11 cellular contexts compared by ENCODE assay signal in the genomic region with DNA sequence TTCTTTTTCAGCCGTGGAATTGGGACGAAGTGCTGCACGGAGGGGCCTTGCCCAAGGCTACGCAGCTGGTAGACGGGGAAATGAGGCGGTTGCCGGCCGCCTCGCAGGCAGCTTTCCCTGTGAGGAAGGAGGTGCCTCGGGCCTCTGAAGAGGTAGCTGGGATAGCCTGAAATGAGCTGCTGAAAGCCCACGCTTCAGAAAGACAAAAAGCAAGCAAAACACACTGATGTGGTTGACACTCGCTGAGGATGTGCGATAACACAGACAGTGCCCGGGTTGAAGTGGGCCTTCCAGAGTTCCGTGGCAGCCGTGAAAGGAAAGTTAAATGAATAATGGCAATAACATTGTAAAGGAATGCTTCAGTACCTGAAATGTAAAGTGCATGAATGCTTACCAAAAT. TPM values are rescaled to one million over a fixed set of nuclear protein-coding genes. Genes with fewer than 3 reads are reported as not detected.
A peak's percentile ranks its signal among the peaks of the same experiment; 100 is the strongest.
DNase-seq lines count a peak whose midpoint lies in the region; ATAC-seq, FAIRE-seq and TF ChIP-seq lines count a peak whose summit lies in the region.
"Had no signal": no experiment of that assay in that cellular context is flagged by ENCODE, and none has a peak within 500 bp of the region (broad histone marks: within the 10 kb centered on the region; RNA-seq: fewer than 3 reads in every experiment).

No MANE protein-coding gene starts in this region.

- H3K4me3 ChIP-seq in small intestine (ENCODE audit: low read depth in 1 of 2, low read length in 2 of 2): no peak overlapping the region

- H3K27ac Mint-ChIP-seq in activated CD4-positive, alpha-beta T cell treated with anti-CD3 and anti-CD28 coated beads for 36 hours: peak overlapping the region; percentile 95
- H3K27ac Mint-ChIP-seq in activated T-helper 2 cell treated with anti-CD3 and anti-CD28 coated beads, Interferon-gamma antibody, Interleukin-2, Interleukin-4, amounts not matched to agents 10 μg/mL and 5 μg/mL and 100 μg/mL, durations not matched to agents 14 hours and 24 hours and 36 hours: peak overlapping the region; percentile 43
- H3K27ac Mint-ChIP-seq in natural killer cell: peak overlapping the region; percentile 96 to 98
- peak overlapping the region; percentile 89 for H3K27ac Mint-ChIP-seq in stimulated activated effector memory CD8-positive, alpha-beta T cell treated with anti-CD3 and anti-CD28 coated beads, Interleukin-12 subunit alpha, Interleukin-12 subunit beta, amount 100 ng/mL, for 72 hours

- no peaks in the 10 kb centered on the region for H3K9me3 ChIP-seq in small intestine (ENCODE audit: control insufficient read depth, low read depth)
- H3K9me3 ChIP-seq: Caco-2 had no signal

- CTCF ChIA-PET in activated CD4-positive, alpha-beta T cell treated with anti-CD3 and anti-CD28 coated beads for 36 hours (lab: Charles Lee): interaction anchor here (0.6 to 9.6 kb wide), 12 partner anchors 9 to 375 kb away, joined by 3 to 98 read pairs (median 4); no protein-coding TSS in a partner anchor

- H3K4me1 ChIP-seq in small intestine (ENCODE audit: control insufficient read depth in 2 of 2, insufficient read depth in 1 of 2, low read depth in 1 of 2, low read length in 1 of 2): no peaks in the 10 kb centered on the region
- H3K4me1 ChIP-seq: Caco-2 had no signal

- no peaks in the 10 kb centered on the region for H3K36me3 ChIP-seq in small intestine (ENCODE audit: control insufficient read depth in 2 of 2, insufficient read depth in 2 of 2, low read length in 2 of 2)

- DNase-seq in activated CD4-positive, alpha-beta T cell treated with anti-CD3 and anti-CD28 coated beads for 36 hours: peak; percentile 68
- DNase-seq in activated T-helper 2 cell treated with anti-CD3 and anti-CD28 coated beads, Interferon-gamma antibody, Interleukin-2, Interleukin-4, amounts not matched to agents 10 μg/mL and 5 μg/mL and 100 μg/mL, durations not matched to agents 14 hours and 24 hours and 36 hours (ENCODE audit: low spot score): peak; percentile 15
- DNase-seq in natural killer cell: peak; percentile 53
- no peak for DNase-seq in stimulated activated effector memory CD8-positive, alpha-beta T cell treated with anti-CD3 and anti-CD28 coated beads, Interleukin-12 subunit alpha, Interleukin-12 subunit beta, amount 100 ng/mL, for 72 hours (ENCODE audit: low spot score in 2 of 2)
- DNase-seq in cardiac septum (ENCODE audit: low spot score): no peak
- DNase-seq in small intestine: no peak
- no peak for DNase-seq in NCI-H146 (lab: John Stamatoyannopoulos, UW)
- no peak for DNase-seq in NCI-H2029 (lab: John Stamatoyannopoulos, UW)
- DNase-seq: Caco-2, kidney glomerular epithelial cell, NCI-H345 had no signal

- H3K27me3 ChIP-seq in small intestine (ENCODE audit: control insufficient read depth in 2 of 2, insufficient read depth in 2 of 2, low read length in 2 of 2): no peaks in the 10 kb centered on the region

- H3K4me3 Mint-ChIP-seq in activated CD4-positive, alpha-beta T cell treated with anti-CD3 and anti-CD28 coated beads for 36 hours: peak overlapping the region; percentile 69
- H3K4me3 Mint-ChIP-seq in activated T-helper 2 cell treated with anti-CD3 and anti-CD28 coated beads, Interferon-gamma antibody, Interleukin-2, Interleukin-4, amounts not matched to agents 10 μg/mL and 5 μg/mL and 100 μg/mL, durations not matched to agents 14 hours and 24 hours and 36 hours (ENCODE audit: low read depth): peak overlapping the region; percentile 47
- peak overlapping the region; percentile 82 for H3K4me3 Mint-ChIP-seq in natural killer cell
- peak overlapping the region; percentile 72 for H3K4me3 Mint-ChIP-seq in stimulated activated effector memory CD8-positive, alpha-beta T cell treated with anti-CD3 and anti-CD28 coated beads, Interleukin-12 subunit alpha, Interleukin-12 subunit beta, amount 100 ng/mL, for 72 hours

- TF ChIP-seq CTCF in natural killer cell (IDR thresholded peaks at IDR 0.05): no peak

- WGBS in small intestine, 3 donors: 76 to 88% (median 86%) methylated on average over 16 of the region's 16 CpGs

- H3K27ac ChIP-seq in small intestine (ENCODE audit: low read depth in 1 of 2, low read length in 1 of 2): no peak overlapping the region

- peaks cover 93% of the 10 kb centered on the region for H3K4me1 Mint-ChIP-seq in activated CD4-positive, alpha-beta T cell treated with anti-CD3 and anti-CD28 coated beads for 36 hours
- peaks cover 73% of the 10 kb centered on the region for H3K4me1 Mint-ChIP-seq in activated T-helper 2 cell treated with anti-CD3 and anti-CD28 coated beads, Interferon-gamma antibody, Interleukin-2, Interleukin-4, amounts not matched to agents 10 μg/mL and 5 μg/mL and 100 μg/mL, durations not matched to agents 14 hours and 24 hours and 36 hours (ENCODE audit: low read depth)
- peaks cover 88 to 89% of the 10 kb centered on the region in 2 donors for H3K4me1 Mint-ChIP-seq in natural killer cell
- peaks cover 84% of the 10 kb centered on the region for H3K4me1 Mint-ChIP-seq in stimulated activated effector memory CD8-positive, alpha-beta T cell treated with anti-CD3 and anti-CD28 coated beads, Interleukin-12 subunit alpha, Interleukin-12 subunit beta, amount 100 ng/mL, for 72 hours

- H3K27me3 Mint-ChIP-seq in activated CD4-positive, alpha-beta T cell treated with anti-CD3 and anti-CD28 coated beads for 36 hours: no peaks in the 10 kb centered on the region
- H3K27me3 Mint-ChIP-seq in activated T-helper 2 cell treated with anti-CD3 and anti-CD28 coated beads, Interferon-gamma antibody, Interleukin-2, Interleukin-4, amounts not matched to agents 10 μg/mL and 5 μg/mL and 100 μg/mL, durations not matched to agents 14 hours and 24 hours and 36 hours (ENCODE audit: low read depth): no peaks in the 10 kb centered on the region
- H3K27me3 Mint-ChIP-seq in natural killer cell (ENCODE audit: low read depth in 2 of 2): no peaks in the 10 kb centered on the region

- no peak for FAIRE-seq in small intestine (lab: Jason Lieb, UNC)

- POLR2A ChIA-PET in activated CD4-positive, alpha-beta T cell treated with anti-CD3 and anti-CD28 coated beads for 36 hours (lab: Charles Lee): interaction anchor here (0.5 to 1.0 kb wide), 3 partner anchors 17 to 144 kb away, joined by 3 to 5 read pairs (median 3); no protein-coding TSS in a partner anchor

- intact Hi-C loops in activated CD4-positive, alpha-beta T cell treated with anti-CD3 and anti-CD28 coated beads for 36 hours (cut with DNase I, micrococcal nuclease): loop anchor here (1.0 to 2.0 kb wide), 4 partner anchors 25 to 147 kb away; no protein-coding TSS in a partner anchor
- intact Hi-C loops in activated T-helper 2 cell treated with anti-CD3 and anti-CD28 coated beads, Interferon-gamma antibody, Interleukin-2, Interleukin-4, amounts not matched to agents 10 μg/mL and 5 μg/mL and 100 μg/mL, durations not matched to agents 14 hours and 24 hours and 36 hours (cut with micrococcal nuclease): loop anchor here (1.0 kb wide), 2 partner anchors 24 to 27 kb away; no protein-coding TSS in a partner anchor
- intact Hi-C loops in natural killer cell (cut with micrococcal nuclease): loop anchor here (1.0 to 10.0 kb wide), 3 partner anchors 51 to 172 kb away; no protein-coding TSS in a partner anchor
- intact Hi-C loops in cardiac septum (cut with DNase I): no loop called here

- ATAC-seq in activated CD4-positive, alpha-beta T cell treated with anti-CD3 and anti-CD28 coated beads for 36 hours: peak; percentile 65
- ATAC-seq in natural killer cell: peak; percentile 64 to 77 (median 74)
- ATAC-seq in stimulated activated effector memory CD8-positive, alpha-beta T cell treated with anti-CD3 and anti-CD28 coated beads, Interleukin-12 subunit alpha, Interleukin-12 subunit beta, amount 100 ng/mL, for 72 hours: peak; percentile 71

- peaks cover 2% of the 10 kb centered on the region for H3K36me3 Mint-ChIP-seq in activated CD4-positive, alpha-beta T cell treated with anti-CD3 and anti-CD28 coated beads for 36 hours (ENCODE audit: low read depth)
- H3K36me3 Mint-ChIP-seq in activated T-helper 2 cell treated with anti-CD3 and anti-CD28 coated beads, Interferon-gamma antibody, Interleukin-2, Interleukin-4, amounts not matched to agents 10 μg/mL and 5 μg/mL and 100 μg/mL, durations not matched to agents 14 hours and 24 hours and 36 hours (ENCODE audit: low read depth): peaks cover 3% of the 10 kb centered on the region
- H3K36me3 Mint-ChIP-seq in natural killer cell: no peaks in the 10 kb centered on the region
- peaks cover 6% of the 10 kb centered on the region for H3K36me3 Mint-ChIP-seq in stimulated activated effector memory CD8-positive, alpha-beta T cell treated with anti-CD3 and anti-CD28 coated beads, Interleukin-12 subunit alpha, Interleukin-12 subunit beta, amount 100 ng/mL, for 72 hours

- H3K9me3 Mint-ChIP-seq in activated CD4-positive, alpha-beta T cell treated with anti-CD3 and anti-CD28 coated beads for 36 hours (ENCODE audit: low read depth): no peaks in the 10 kb centered on the region
- no peaks in the 10 kb centered on the region for H3K9me3 Mint-ChIP-seq in activated T-helper 2 cell treated with anti-CD3 and anti-CD28 coated beads, Interferon-gamma antibody, Interleukin-2, Interleukin-4, amounts not matched to agents 10 μg/mL and 5 μg/mL and 100 μg/mL, durations not matched to agents 14 hours and 24 hours and 36 hours
- peaks cover 0 to 2% of the 10 kb centered on the region in 2 donors for H3K9me3 Mint-ChIP-seq in natural killer cell
- no peaks in the 10 kb centered on the region for H3K9me3 Mint-ChIP-seq in stimulated activated effector memory CD8-positive, alpha-beta T cell treated with anti-CD3 and anti-CD28 coated beads, Interleukin-12 subunit alpha, Interleukin-12 subunit beta, amount 100 ng/mL, for 72 hours

RNA-seq across cellular contexts. Expression of a gene that starts 47.2 kb away (rescaled TPM):
- total RNA-seq in activated CD4-positive, alpha-beta T cell treated with anti-CD3 and anti-CD28 coated beads for 36 hours: 100 to 1,000 TPM; 109 to 130 TPM
- total RNA-seq in activated T-helper 2 cell treated with anti-CD3 and anti-CD28 coated beads, Interferon-gamma antibody, Interleukin-2, Interleukin-4, amounts not matched to agents 10 μg/mL and 5 μg/mL and 100 μg/mL, durations not matched to agents 14 hours and 24 hours and 36 hours: 71.0 and 73.0 TPM in 2 replicates
- 100 to 1,000 TPM in 1 of 3 donors, 10 to 100 TPM in 2; 33.5 to 114 (median 80.2) TPM for total RNA-seq in natural killer cell
- 57.9 TPM for total RNA-seq in cardiac septum
- polyA plus RNA-seq in small intestine: 10 to 100 TPM in 1 of 3 donors, 1 to 10 TPM in 1, under 1 TPM in 1; 0.45 to 42.4 (median 1.9) TPM
- total RNA-seq: Caco-2 had no signal

Comparison
In these comparisons a context has a peak if more than half of its experiments do, and no peak if none do; other contexts are left out.
1. DNase-seq: peak in activated CD4-positive, alpha-beta T cell treated with anti-CD3 and anti-CD28 coated beads for 36 hours (single experiment), activated T-helper 2 cell treated with anti-CD3 and anti-CD28 coated beads, Interferon-gamma antibody, Interleukin-2, Interleukin-4, amounts not matched to agents 10 μg/mL and 5 μg/mL and 100 μg/mL, durations not matched to agents 14 hours and 24 hours and 36 hours (single experiment) and natural killer cell (single experiment); none in stimulated activated effector memory CD8-positive, alpha-beta T cell treated with anti-CD3 and anti-CD28 coated beads, Interleukin-12 subunit alpha, Interleukin-12 subunit beta, amount 100 ng/mL, for 72 hours (0 of 2), cardiac septum (single experiment), small intestine (single experiment), NCI-H146 (single experiment) and NCI-H2029 (single experiment).
2. H3K27ac Mint-ChIP-seq: peak in every context shown above with its lines; median percentile 97 in natural killer cell; 95 in activated CD4-positive, alpha-beta T cell treated with anti-CD3 and anti-CD28 coated beads for 36 hours; 89 in stimulated activated effector memory CD8-positive, alpha-beta T cell treated with anti-CD3 and anti-CD28 coated beads, Interleukin-12 subunit alpha, Interleukin-12 subunit beta, amount 100 ng/mL, for 72 hours; 43 in activated T-helper 2 cell treated with anti-CD3 and anti-CD28 coated beads, Interferon-gamma antibody, Interleukin-2, Interleukin-4, amounts not matched to agents 10 μg/mL and 5 μg/mL and 100 μg/mL, durations not matched to agents 14 hours and 24 hours and 36 hours.
3. Peak in every context shown above with its lines, with median percentiles within 50 percentile points of each other: ATAC-seq and H3K4me3 Mint-ChIP-seq.